ENCODE assay signal across 1 cellular context in genomic region chr4:24975505-24975904, GRCh38.
TF ChIP-seq lines count a peak whose summit lies in the region.

No MANE protein-coding gene starts in this region.

TF ChIP-seq in HepG2, 621 proteins besides CTCF, POLR2A, EP300 and RAD21 (continued from another document):
- TF ChIP-seq ZNF710 (CRISPR knock-in tag; IDR thresholded peaks at IDR 0.05; ENCODE audit: borderline replicate concordance) (no peak), THRA (CRISPR knock-in tag; IDR thresholded peaks at IDR 0.05; ENCODE audit: borderline replicate concordance) (no peak), HNRNPK (IDR thresholded peaks at IDR 0.05; ENCODE audit: low read depth, low read length, poor library complexity, severe bottlenecking) (no peak), LRRFIP1 (CRISPR knock-in tag; conservative IDR thresholded peaks at IDR 0.05) (no peak)
